Comparison of ENCODE assay signal across 1 cellular context in the genomic region with DNA sequence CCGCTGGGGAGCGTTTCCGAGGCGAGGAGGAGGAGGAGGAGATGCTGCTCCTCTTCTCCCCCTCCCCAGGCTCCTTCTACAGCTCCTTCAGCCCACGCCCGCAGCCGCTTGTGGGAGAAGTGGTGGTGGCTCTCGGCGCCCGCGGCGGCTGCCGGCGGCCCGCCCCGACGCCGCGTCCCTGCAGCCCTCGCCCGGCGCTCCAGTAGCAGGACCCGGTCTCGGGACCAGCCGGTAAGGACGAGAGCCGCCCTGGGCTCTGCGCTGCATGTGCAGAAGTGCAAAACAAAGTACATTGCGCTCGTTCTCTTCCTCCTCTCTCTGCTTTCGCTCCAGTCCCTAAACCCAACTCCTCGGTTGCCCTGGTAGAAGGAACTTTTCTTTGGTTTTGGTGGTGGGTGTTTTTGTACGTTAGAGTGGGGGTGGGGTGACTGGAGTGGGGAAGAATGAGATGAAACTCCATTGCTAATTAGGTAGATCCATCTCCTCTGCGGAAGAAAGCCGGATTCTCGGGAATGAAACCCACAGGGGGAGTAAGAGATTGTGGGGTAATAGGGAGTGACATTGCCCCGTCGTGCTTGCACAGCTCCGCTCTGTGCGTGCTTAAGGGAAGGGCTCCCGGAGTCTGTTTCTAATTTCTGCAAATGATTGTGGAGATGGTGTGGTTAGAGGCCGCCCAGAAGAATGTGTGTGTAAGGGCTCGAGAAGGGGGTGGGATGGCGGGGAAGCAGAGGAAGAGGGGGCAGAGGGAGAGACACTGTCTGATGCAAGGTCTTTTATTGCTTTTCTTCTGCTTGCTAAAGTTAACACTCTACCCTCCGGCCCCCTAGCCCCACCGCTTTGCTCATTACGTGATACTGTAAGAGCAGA.
TF ChIP-seq lines count a peak whose summit lies in the region.

No MANE protein-coding gene starts in this region.

TF ChIP-seq in GM23338, 12 proteins besides CTCF, POLR2A, EP300 and RAD21 (continued from another document):
- TF ChIP-seq, protein P1, sequence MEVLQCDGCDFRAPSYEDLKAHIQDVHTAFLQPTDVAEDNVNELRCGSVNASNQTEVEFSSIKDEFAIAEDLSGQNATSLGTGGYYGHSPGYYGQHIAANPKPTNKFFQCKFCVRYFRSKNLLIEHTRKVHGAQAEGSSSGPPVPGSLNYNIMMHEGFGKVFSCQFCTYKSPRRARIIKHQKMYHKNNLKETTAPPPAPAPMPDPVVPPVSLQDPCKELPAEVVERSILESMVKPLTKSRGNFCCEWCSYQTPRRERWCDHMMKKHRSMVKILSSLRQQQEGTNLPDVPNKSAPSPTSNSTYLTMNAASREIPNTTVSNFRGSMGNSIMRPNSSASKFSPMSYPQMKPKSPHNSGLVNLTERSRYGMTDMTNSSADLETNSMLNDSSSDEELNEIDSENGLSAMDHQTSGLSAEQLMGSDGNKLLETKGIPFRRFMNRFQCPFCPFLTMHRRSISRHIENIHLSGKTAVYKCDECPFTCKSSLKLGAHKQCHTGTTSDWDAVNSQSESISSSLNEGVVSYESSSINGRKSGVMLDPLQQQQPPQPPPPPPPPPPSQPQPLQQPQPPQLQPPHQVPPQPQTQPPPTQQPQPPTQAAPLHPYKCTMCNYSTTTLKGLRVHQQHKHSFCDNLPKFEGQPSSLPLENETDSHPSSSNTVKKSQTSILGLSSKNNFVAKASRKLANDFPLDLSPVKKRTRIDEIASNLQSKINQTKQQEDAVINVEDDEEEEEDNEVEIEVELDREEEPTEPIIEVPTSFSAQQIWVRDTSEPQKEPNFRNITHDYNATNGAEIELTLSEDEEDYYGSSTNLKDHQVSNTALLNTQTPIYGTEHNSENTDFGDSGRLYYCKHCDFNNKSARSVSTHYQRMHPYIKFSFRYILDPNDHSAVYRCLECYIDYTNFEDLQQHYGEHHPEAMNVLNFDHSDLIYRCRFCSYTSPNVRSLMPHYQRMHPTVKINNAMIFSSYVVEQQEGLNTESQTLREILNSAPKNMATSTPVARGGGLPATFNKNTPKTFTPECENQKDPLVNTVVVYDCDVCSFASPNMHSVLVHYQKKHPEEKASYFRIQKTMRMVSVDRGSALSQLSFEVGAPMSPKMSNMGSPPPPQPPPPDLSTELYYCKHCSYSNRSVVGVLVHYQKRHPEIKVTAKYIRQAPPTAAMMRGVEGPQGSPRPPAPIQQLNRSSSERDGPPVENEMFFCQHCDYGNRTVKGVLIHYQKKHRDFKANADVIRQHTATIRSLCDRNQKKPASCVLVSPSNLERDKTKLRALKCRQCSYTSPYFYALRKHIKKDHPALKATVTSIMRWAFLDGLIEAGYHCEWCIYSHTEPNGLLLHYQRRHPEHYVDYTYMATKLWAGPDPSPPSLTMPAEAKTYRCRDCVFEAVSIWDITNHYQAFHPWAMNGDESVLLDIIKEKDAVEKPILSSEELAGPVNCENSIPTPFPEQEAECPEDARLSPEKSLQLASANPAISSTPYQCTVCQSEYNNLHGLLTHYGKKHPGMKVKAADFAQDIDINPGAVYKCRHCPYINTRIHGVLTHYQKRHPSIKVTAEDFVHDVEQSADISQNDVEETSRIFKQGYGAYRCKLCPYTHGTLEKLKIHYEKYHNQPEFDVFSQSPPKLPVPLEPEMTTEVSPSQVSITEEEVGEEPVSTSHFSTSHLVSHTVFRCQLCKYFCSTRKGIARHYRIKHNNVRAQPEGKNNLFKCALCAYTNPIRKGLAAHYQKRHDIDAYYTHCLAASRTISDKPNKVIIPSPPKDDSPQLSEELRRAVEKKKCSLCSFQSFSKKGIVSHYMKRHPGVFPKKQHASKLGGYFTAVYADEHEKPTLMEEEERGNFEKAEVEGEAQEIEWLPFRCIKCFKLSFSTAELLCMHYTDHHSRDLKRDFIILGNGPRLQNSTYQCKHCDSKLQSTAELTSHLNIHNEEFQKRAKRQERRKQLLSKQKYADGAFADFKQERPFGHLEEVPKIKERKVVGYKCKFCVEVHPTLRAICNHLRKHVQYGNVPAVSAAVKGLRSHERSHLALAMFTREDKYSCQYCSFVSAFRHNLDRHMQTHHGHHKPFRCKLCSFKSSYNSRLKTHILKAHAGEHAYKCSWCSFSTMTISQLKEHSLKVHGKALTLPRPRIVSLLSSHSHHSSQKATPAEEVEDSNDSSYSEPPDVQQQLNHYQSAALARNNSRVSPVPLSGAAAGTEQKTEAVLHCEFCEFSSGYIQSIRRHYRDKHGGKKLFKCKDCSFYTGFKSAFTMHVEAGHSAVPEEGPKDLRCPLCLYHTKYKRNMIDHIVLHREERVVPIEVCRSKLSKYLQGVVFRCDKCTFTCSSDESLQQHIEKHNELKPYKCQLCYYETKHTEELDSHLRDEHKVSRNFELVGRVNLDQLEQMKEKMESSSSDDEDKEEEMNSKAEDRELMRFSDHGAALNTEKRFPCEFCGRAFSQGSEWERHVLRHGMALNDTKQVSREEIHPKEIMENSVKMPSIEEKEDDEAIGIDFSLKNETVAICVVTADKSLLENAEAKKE (CRISPR knock-in tag; IDR thresholded peaks at IDR 0.05), result no peak
